2 cellular contexts compared by ENCODE assay signal in genomic region chr7:128906001-128906765, GRCh38.
TF ChIP-seq lines count a peak whose summit lies in the region.

No MANE protein-coding gene starts in this region.

TF ChIP-seq in SK-N-SH, 30 proteins besides CTCF, POLR2A, EP300 and RAD21 (continued from another document):
- TF ChIP-seq PBX3 (IDR thresholded peaks at IDR 0.05) (no peak), JUND (IDR thresholded peaks at IDR 0.05) (no peak), MAX (IDR thresholded peaks at IDR 0.05; ENCODE audit: low read depth) (no peak), ELF1 (IDR thresholded peaks at IDR 0.05) (no peak), USF2 (IDR thresholded peaks at IDR 0.05; ENCODE audit: borderline replicate concordance, low read depth, low read length) (no peak)

TF ChIP-seq in SK-N-SH treated with all-trans-retinoic acid at 6 μM for 48 hours, 23 proteins besides CTCF, POLR2A, EP300 and RAD21 (continued from another document):
- TF ChIP-seq TSHZ2 (CRISPR knock-in tag; IDR thresholded peaks at IDR 0.05): no peak
- TF ChIP-seq ESRRG (CRISPR knock-in tag; IDR thresholded peaks at IDR 0.05): no peak
- no peak for TF ChIP-seq OSR1 (CRISPR knock-in tag; IDR thresholded peaks at IDR 0.05)
- TF ChIP-seq TCF4 (CRISPR knock-in tag; IDR thresholded peaks at IDR 0.05; ENCODE audit: borderline replicate concordance): no peak
- TF ChIP-seq CSDC2 (CRISPR knock-in tag; IDR thresholded peaks at IDR 0.05): no peak
- TF ChIP-seq PPARA (CRISPR knock-in tag; IDR thresholded peaks at IDR 0.05; ENCODE audit: borderline replicate concordance): no peak
- no peak for TF ChIP-seq ZFP3 (CRISPR knock-in tag; IDR thresholded peaks at IDR 0.05)
- TF ChIP-seq ISL1 (CRISPR knock-in tag; IDR thresholded peaks at IDR 0.05): no peak
- no peak for TF ChIP-seq CSRNP3 (CRISPR knock-in tag; IDR thresholded peaks at IDR 0.05)
- no peak for TF ChIP-seq ZNF70 (CRISPR knock-in tag; IDR thresholded peaks at IDR 0.05)
- no peak for TF ChIP-seq POU6F1 (CRISPR knock-in tag; IDR thresholded peaks at IDR 0.05; ENCODE audit: borderline replicate concordance, low read depth)
- no peak for TF ChIP-seq SNAI2 (CRISPR knock-in tag; IDR thresholded peaks at IDR 0.05)
- TF ChIP-seq RARB (CRISPR knock-in tag; IDR thresholded peaks at IDR 0.05): no peak
- TF ChIP-seq CREB5 (CRISPR knock-in tag; IDR thresholded peaks at IDR 0.05; ENCODE audit: low read depth): no peak
- TF ChIP-seq ZNF8 (CRISPR knock-in tag; IDR thresholded peaks at IDR 0.05): no peak
- no peak for TF ChIP-seq ZC3H10 (CRISPR knock-in tag; IDR thresholded peaks at IDR 0.05)
- no peak for TF ChIP-seq PATZ1 (CRISPR knock-in tag; IDR thresholded peaks at IDR 0.05; ENCODE audit: borderline replicate concordance)
- TF ChIP-seq BACH2 (CRISPR knock-in tag; IDR thresholded peaks at IDR 0.05; ENCODE audit: borderline replicate concordance): no peak
